ENCODE assay signal across 14 cellular contexts in the genomic region with DNA sequence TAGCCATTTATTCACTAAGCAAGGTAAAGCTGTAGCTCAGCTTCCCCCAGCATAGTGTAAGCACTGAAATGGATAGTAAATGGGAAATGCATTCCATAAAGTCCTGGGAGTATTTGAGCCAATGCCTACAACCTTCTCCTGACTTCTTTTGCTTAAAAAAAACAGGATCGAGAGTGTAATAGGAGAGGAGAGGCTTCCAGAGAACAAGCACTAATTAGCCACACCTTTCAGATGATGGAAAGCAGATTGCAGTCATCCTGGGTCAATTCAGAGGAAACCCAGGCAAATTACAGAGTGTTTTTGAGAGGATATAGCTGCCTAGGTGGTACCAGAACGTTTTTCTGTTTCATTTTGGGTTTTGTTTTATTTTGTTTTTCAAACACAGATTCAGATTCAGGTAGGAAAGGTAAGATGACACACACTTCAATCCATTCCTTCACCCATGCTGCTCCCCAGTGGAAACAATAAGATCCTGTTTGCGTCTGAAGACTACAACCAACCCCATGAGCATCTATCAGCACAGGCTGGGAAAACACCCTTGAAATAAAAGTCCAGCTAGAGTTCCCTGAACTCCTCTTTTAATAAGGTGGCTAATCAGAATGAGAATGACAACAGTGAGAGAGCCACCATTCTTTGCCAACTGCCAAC.
DNase-seq lines count a peak whose midpoint lies in the region; ATAC-seq and TF ChIP-seq lines count a peak whose summit lies in the region.
"Had no signal": no experiment of that assay in that cellular context is flagged by ENCODE, and none has a peak within 500 bp of the region (broad histone marks: within the 10 kb centered on the region; RNA-seq: fewer than 3 reads in every experiment).

No MANE protein-coding gene starts in this region.

- H3K27ac ChIP-seq in endodermal cell (ENCODE audit: low read depth, low read length) = no peak overlapping the region
- peak overlapping the region; percentile 51 to 77 for H3K27ac ChIP-seq in ovary

- no peak overlapping the region for H3K4me3 Mint-ChIP-seq in endodermal cell

- H3K27me3 ChIP-seq in endodermal cell (ENCODE audit: control insufficient read depth, insufficient read depth, low read length, poor library complexity, severe bottlenecking) (peaks cover 20% of the 10 kb centered on the region), ovary (no peaks in the 10 kb centered on the region)

- H3K27ac Mint-ChIP-seq in endodermal cell = no peak overlapping the region

- TF ChIP-seq EP300 in ovary (IDR thresholded peaks at IDR 0.05) = no peak

- 57% methylated on average over 3 of the region's 3 CpGs; no CpG with 5 or more reads in 1 of the 2 experiments for whole genome bisulfite sequencing in endodermal cell (ENCODE audit: insufficient coverage in 1 of 2, insufficient read length in 1 of 2), 2 experiments
- WGBS in ovary, 3 donors = 24 to 37% (median 28%) methylated on average over 3 of the region's 3 CpGs

- no peaks in the 10 kb centered on the region for H3K36me3 Mint-ChIP-seq in endodermal cell (ENCODE audit: low read depth)

- no peak overlapping the region for H3K9ac ChIP-seq in endodermal cell (ENCODE audit: extremely low read depth, low read length, poor library complexity, severe bottlenecking)

- H3K9me3 Mint-ChIP-seq in endodermal cell = no peaks in the 10 kb centered on the region

- H3K4me3 ChIP-seq in endodermal cell (ENCODE audit: low read length) (no peak overlapping the region), ovary (no peak overlapping the region)

- peaks cover 25% of the 10 kb centered on the region for H3K4me1 Mint-ChIP-seq in endodermal cell

- no peaks in the 10 kb centered on the region for H3K36me3 ChIP-seq in endodermal cell (ENCODE audit: control insufficient read depth, insufficient read depth, low read length)
- H3K36me3 ChIP-seq in ovary = no peaks in the 10 kb centered on the region

- intact Hi-C loops in ovary (cut with DNase I) = loop anchor here in 2 of 4 donors (10.0 kb wide), 2 partner anchors 214 to 404 kb away; partner anchors contain the start of gene PCSK5 (in 1 of the 2)

- no peak for ATAC-seq in HG03378 (IDR thresholded peaks at IDR 0.05; ENCODE audit: unreplicated experiment)
- no peak for ATAC-seq in GM21619 (IDR thresholded peaks at IDR 0.05; ENCODE audit: unreplicated experiment)
- ATAC-seq: left lobe of liver had no signal

- peaks cover 20% of the 10 kb centered on the region for H3K27me3 Mint-ChIP-seq in endodermal cell (ENCODE audit: insufficient read depth)

- no peak for TF ChIP-seq POLR2A in ovary (IDR thresholded peaks at IDR 0.05)

- no peaks in the 10 kb centered on the region for H3K9me3 ChIP-seq in endodermal cell (ENCODE audit: control insufficient read depth, low read length)
- H3K9me3 ChIP-seq in ovary = no peaks in the 10 kb centered on the region

- TF ChIP-seq CTCF in endodermal cell (conservative IDR thresholded peaks at IDR 0.05) (peak; percentile 58), ovary (IDR thresholded peaks at IDR 0.05) (peak in 1 of 3 donors; percentile 15)

- no peaks in the 10 kb centered on the region for H3K4me1 ChIP-seq in endodermal cell (ENCODE audit: control insufficient read depth, insufficient read depth, low read length)
- H3K4me1 ChIP-seq in ovary (ENCODE audit: insufficient read depth) = peaks cover 5% of the 10 kb centered on the region

- DNase-seq in NCI-H345 (lab: John Stamatoyannopoulos, UW) (peak; percentile 2), NCI-H345 treated with DMSO at 0.1 percent for 48 hours (lab: John Stamatoyannopoulos, UW; ENCODE audit: unreplicated experiment) (no peak), NCI-H69 (lab: John Stamatoyannopoulos, UW) (peak; percentile 72), endodermal cell (peak; percentile 51), ovary (no peak)
- no peak for DNase-seq in stimulated activated CD4-positive, alpha-beta T cell treated with anti-CD3 and anti-CD28 coated beads, Interleukin-4, amount 100 ng/mL, for 4 hours
- DNase-seq: DMS 273 treated with DMSO at 0.1 percent for 48 hours; effector CD4-positive, alpha-beta T cell; MV-4-11; NCI-H510A; SIG-M5 had no signal

Comparison
In these comparisons a context has a peak if more than half of its experiments do, and no peak if none do; other contexts are left out.
1. DNase-seq: peak in NCI-H345 (single experiment), NCI-H69 (single experiment) and endodermal cell (single experiment); none in NCI-H345 treated with DMSO at 0.1 percent for 48 hours (single experiment), ovary (0 of 5) and stimulated activated CD4-positive, alpha-beta T cell treated with anti-CD3 and anti-CD28 coated beads, Interleukin-4, amount 100 ng/mL, for 4 hours (0 of 2).